Comparison of ENCODE assay signal across 8 cellular contexts in genomic region chr18:75247041-75247551, GRCh38. TPM values are rescaled to one million over a fixed set of nuclear protein-coding genes. Genes with fewer than 3 reads are reported as not detected.
DNase-seq lines count a peak whose midpoint lies in the region; ATAC-seq, FAIRE-seq and TF ChIP-seq lines count a peak whose summit lies in the region.

No MANE protein-coding gene starts in this region.

- H3K27me3 ChIP-seq in skeletal muscle tissue (ENCODE audit: control insufficient read depth in 3 of 3, insufficient read depth in 3 of 3, low read length in 3 of 3): no peaks in the 10 kb centered on the region

- peak overlapping the region; percentile 50 to 77 (median 72) for H3K9ac ChIP-seq in skeletal muscle tissue (ENCODE audit: low read depth in 1 of 3, low read length in 3 of 3)

- H3K9me3 ChIP-seq in skeletal muscle tissue (ENCODE audit: control insufficient read depth in 3 of 3, low read length in 3 of 3): no peaks in the 10 kb centered on the region

- peaks cover 11 to 35% (median 30%) of the 10 kb centered on the region in 3 donors for H3K4me1 ChIP-seq in skeletal muscle tissue (ENCODE audit: control insufficient read depth in 3 of 3, insufficient read depth in 3 of 3, low read length in 3 of 3)

- H3K27ac ChIP-seq in VCaP: peak overlapping the region; percentile 79
- peak overlapping the region; percentile 67 for H3K27ac ChIP-seq in skeletal muscle tissue (ENCODE audit: low read depth, low read length)

- FAIRE-seq in GM12892 (lab: Jason Lieb, UNC): peak; percentile 44

- DNase-seq in GM12892 (ENCODE audit: insufficient read length) (no peak), fibroblast of the aortic adventitia (ENCODE audit: low read depth) (peak; percentile 79), HUDEP-2 (lab: John Stamatoyannopoulos, UW; ENCODE audit: unreplicated experiment in 76 of 76) (no peak), NCI-H2081 treated with DMSO at 0.1 percent for 48 hours (lab: John Stamatoyannopoulos, UW) (no peak), NCI-H1048 (lab: John Stamatoyannopoulos, UW) (no peak)

- TF ChIP-seq CTCF in VCaP (conservative IDR thresholded peaks at IDR 0.05): no peak
- no peak for TF ChIP-seq CTCF in fibroblast of the aortic adventitia (IDR thresholded peaks at IDR 0.05; ENCODE audit: insufficient read depth, low read length)

- peak overlapping the region; percentile 64 for H3K4me3 ChIP-seq in fibroblast of the aortic adventitia (ENCODE audit: low read depth, low read length)
- H3K4me3 ChIP-seq in skeletal muscle tissue (ENCODE audit: low read length in 3 of 3): peak overlapping the region; percentile 42 to 81 (median 46)

- TF ChIP-seq POLR2A in GM12892 (IDR thresholded peaks at IDR 0.05; ENCODE audit: low read depth, low read length): no peak

- no peak for ATAC-seq in HG02678 (IDR thresholded peaks at IDR 0.05; ENCODE audit: unreplicated experiment)

- H3K36me3 ChIP-seq in skeletal muscle tissue (ENCODE audit: control insufficient read depth in 3 of 3, insufficient read depth in 3 of 3, low read length in 3 of 3): no peaks in the 10 kb centered on the region

RNA-seq across cellular contexts. Expression of gene TSHZ1, which starts 36.5 kb away (rescaled TPM):
- 4.5 TPM for polyA plus RNA-seq in GM12892 (2012; ENCODE audit: missing spikeins)
- 5.2 and 7.9 TPM in 2 replicates for total RNA-seq in fibroblast of the aortic adventitia (ENCODE audit: low replicate concordance)
- total RNA-seq in skeletal muscle tissue: 5.7 TPM

RNA-seq across cellular contexts. Expression of gene PTGR3, which starts 38.2 kb away (rescaled TPM):
- 29.4 TPM for polyA plus RNA-seq in GM12892 (2012; ENCODE audit: missing spikeins)
- total RNA-seq in fibroblast of the aortic adventitia (ENCODE audit: low replicate concordance): 14.2 and 43.3 TPM in 2 replicates
- 12.5 TPM for total RNA-seq in skeletal muscle tissue
